In genomic region chr17:72802726-72803125, GRCh38 we compare ENCODE assay signal across 35 cellular contexts.
"Had no signal": no experiment of that assay in that cellular context is flagged by ENCODE, and none has a peak within 500 bp of the region (broad histone marks: within the 10 kb centered on the region; RNA-seq: fewer than 3 reads in every experiment).

No MANE protein-coding gene starts in this region.

- H3K9ac ChIP-seq: KMS-11 had no signal

- H3K36me3 ChIP-seq: MG63 had no signal

- H3K27ac ChIP-seq: KMS-11 had no signal

- H3K4me3 ChIP-seq: MG63 had no signal

- DNase-seq: Karpas-422, Kasumi-1, MG63, MM.1S, MV-4-11, NCI-H1048, NCI-H1092, NCI-H1092 treated with DMSO at 0.1 percent for 48 hours, NCI-H1105, NCI-H1105 treated with DMSO at 0.1 percent for 48 hours, NCI-H1417, NCI-H1417 treated with DMSO at 0.1 percent for 48 hours, NCI-H1436, NCI-H1436 treated with DMSO at 0.1 percent for 48 hours, NCI-H146, NCI-H1694, NCI-H1694 treated with DMSO at 0.1 percent for 48 hours, NCI-H187, NCI-H187 treated with DMSO at 0.1 percent for 48 hours, NCI-H1930, NCI-H2029, NCI-H2029 treated with DMSO at 0.1 percent for 48 hours, NCI-H2081, NCI-H2081 treated with DMSO at 0.1 percent for 48 hours, NCI-H2107, NCI-H2171, NCI-H2171 treated with DMSO at 0.1 percent for 48 hours, NCI-H2227 treated with DMSO at 0.1 percent for 48 hours, NCI-H226, NCI-H345, NCI-H446, NCI-H446 treated with DMSO at 0.1 percent for 48 hours, NCI-H510A, NCI-H510A treated with DMSO at 0.1 percent for 48 hours had no signal

- H3K4me2 ChIP-seq: KMS-11 had no signal

- H3K27me3 ChIP-seq: MG63 had no signal
